9 cellular contexts compared by ENCODE assay signal in the genomic region with DNA sequence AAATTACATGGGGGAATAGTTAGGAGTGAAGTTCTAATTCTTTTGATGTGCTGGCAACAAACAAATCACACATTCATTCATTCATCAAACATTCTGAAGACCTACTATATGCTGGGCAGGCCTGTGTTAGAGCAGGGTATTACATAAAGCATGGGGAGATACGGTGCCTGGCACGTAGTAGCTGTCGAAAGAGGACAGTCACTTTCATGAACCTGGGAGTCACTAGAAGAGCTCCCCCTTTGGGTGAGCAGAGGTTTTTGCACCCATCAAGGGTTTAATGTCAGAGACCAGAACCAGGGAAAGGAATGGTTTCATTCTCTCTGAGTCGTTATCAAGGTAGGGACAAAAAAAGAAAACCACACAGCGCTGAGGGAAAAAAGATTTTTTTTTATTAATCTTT. TPM values are rescaled to one million over a fixed set of nuclear protein-coding genes. Genes with fewer than 3 reads are reported as not detected.
A peak's percentile ranks its signal among the peaks of the same experiment; 100 is the strongest.
DNase-seq lines count a peak whose midpoint lies in the region; ATAC-seq, FAIRE-seq and TF ChIP-seq lines count a peak whose summit lies in the region.
"Had no signal": no experiment of that assay in that cellular context is flagged by ENCODE, and none has a peak within 500 bp of the region (broad histone marks: within the 10 kb centered on the region; RNA-seq: fewer than 3 reads in every experiment).

No MANE protein-coding gene starts in this region.

- no peaks in the 10 kb centered on the region for H3K36me3 ChIP-seq in CD4-positive, CD25-positive, alpha-beta regulatory T cell (ENCODE audit: control insufficient read depth, insufficient read depth, low read length)
- H3K36me3 ChIP-seq in hepatocyte (replicated peaks; ENCODE audit: insufficient read depth, low read depth), result no peaks in the 10 kb centered on the region

- peak overlapping the region; percentile 13 to 81 (median 44) for H3K4me3 Mint-ChIP-seq in CD4-positive, CD25-positive, alpha-beta regulatory T cell

- no peaks in the 10 kb centered on the region for H3K36me3 Mint-ChIP-seq in CD4-positive, CD25-positive, alpha-beta regulatory T cell

- H3K79me2 ChIP-seq in hepatocyte, result no peaks in the 10 kb centered on the region

- H3K27me3 Mint-ChIP-seq in CD4-positive, CD25-positive, alpha-beta regulatory T cell, result peaks cover 46% of the 10 kb centered on the region

- FAIRE-seq in H54 (lab: Jason Lieb, UNC), result no peak
- FAIRE-seq: colon had no signal

- H2AFZ ChIP-seq in hepatocyte, result no peak overlapping the region

- H3K27ac Mint-ChIP-seq in CD4-positive, CD25-positive, alpha-beta regulatory T cell, result no peak overlapping the region

- no peak for ATAC-seq in CD4-positive, CD25-positive, alpha-beta regulatory T cell (ENCODE audit: low read depth in 2 of 2)
- no peak for ATAC-seq in stimulated activated naive CD8-positive, alpha-beta T cell treated with anti-CD3 and anti-CD28 coated beads, Interleukin-15, Interleukin-2, amounts not matched to agents 100 U/mL and 50 U/mL, for 24 hours
- ATAC-seq in HG03354 (IDR thresholded peaks at IDR 0.05; ENCODE audit: poor library complexity, severe bottlenecking, unreplicated experiment) (no peak), GM19463 (IDR thresholded peaks at IDR 0.05; ENCODE audit: unreplicated experiment) (no peak)

- peaks cover 0 to 7% (median 0%) of the 10 kb centered on the region in 7 donors for H3K9me3 Mint-ChIP-seq in CD4-positive, CD25-positive, alpha-beta regulatory T cell

- no peaks in the 10 kb centered on the region for H3K9me2 ChIP-seq in hepatocyte (replicated peaks; ENCODE audit: insufficient read depth)

- no peak overlapping the region for H3K4me3 ChIP-seq in CD4-positive, CD25-positive, alpha-beta regulatory T cell (ENCODE audit: low read depth, low read length)
- H3K4me3 ChIP-seq in hepatocyte, result no peak overlapping the region

- H3K27me3 ChIP-seq in CD4-positive, CD25-positive, alpha-beta regulatory T cell (ENCODE audit: control insufficient read depth, insufficient read depth, low read length), result peaks cover 17% of the 10 kb centered on the region
- peaks cover 89% of the 10 kb centered on the region for H3K27me3 ChIP-seq in hepatocyte

- H3K4me2 ChIP-seq in hepatocyte, result no peak overlapping the region

- H3K4me1 Mint-ChIP-seq in CD4-positive, CD25-positive, alpha-beta regulatory T cell, result peaks cover 6 to 30% (median 10%) of the 10 kb centered on the region in 4 donors

- TF ChIP-seq POLR2A in H54 (IDR thresholded peaks at IDR 0.05; ENCODE audit: low read depth, low read length), result no peak

- TF ChIP-seq CTCF in hepatocyte (IDR thresholded peaks at IDR 0.05; ENCODE audit: poor library complexity), result peak; percentile 32

- no peaks in the 10 kb centered on the region for H4K20me1 ChIP-seq in hepatocyte (ENCODE audit: insufficient read depth, poor library complexity, severe bottlenecking)

- no peak overlapping the region for H3K27ac ChIP-seq in CD4-positive, CD25-positive, alpha-beta regulatory T cell (ENCODE audit: insufficient read depth, low read length, poor library complexity, severe bottlenecking)
- no peak overlapping the region for H3K27ac ChIP-seq in hepatocyte

- H3K9me3 ChIP-seq in CD4-positive, CD25-positive, alpha-beta regulatory T cell (ENCODE audit: control insufficient read depth in 2 of 2, low read length in 2 of 2), result no peaks in the 10 kb centered on the region
- H3K9me3 ChIP-seq in hepatocyte (ENCODE audit: low read depth), result no peaks in the 10 kb centered on the region

- no peak for DNase-seq in CD4-positive, CD25-positive, alpha-beta regulatory T cell
- DNase-seq in H54 (ENCODE audit: insufficient read length, low spot score) (peak; percentile 57), RPMI7951 (ENCODE audit: low read depth) (peak; percentile 22), hepatocyte (ENCODE audit: low spot score) (no peak), hypothalamus (lab: John Stamatoyannopoulos, UW) (no peak)
- DNase-seq in stimulated activated naive CD8-positive, alpha-beta T cell treated with anti-CD3 and anti-CD28 coated beads, Interleukin-15, Interleukin-2, amounts not matched to agents 100 U/mL and 50 U/mL, for 24 hours, result no peak

- 23% methylated on average over 5 of the region's 5 CpGs for WGBS in hepatocyte (ENCODE audit: low lambda C conversion rate, missing lambda C conversion rate)

- H3K4me1 ChIP-seq in CD4-positive, CD25-positive, alpha-beta regulatory T cell (ENCODE audit: control insufficient read depth, insufficient read depth, low read length, poor library complexity, severe bottlenecking), result peaks cover 23% of the 10 kb centered on the region
- H3K4me1 ChIP-seq in hepatocyte (ENCODE audit: insufficient read depth), result peaks cover 9% of the 10 kb centered on the region

RNA-seq across cellular contexts. Expression of gene LHX5, which starts 10.0 kb away (rescaled TPM):
- total RNA-seq in CD4-positive, CD25-positive, alpha-beta regulatory T cell, result not detected
- polyA plus RNA-seq in CD4-positive, CD25-positive, alpha-beta regulatory T cell, result not detected
- 0.12 TPM in 1 of 2 replicates, not detected in the other for total RNA-seq in RPMI7951 (2014; rRNA removed; shearing (Covaris generic))
- total RNA-seq in hepatocyte, result 0.04 and 0.10 TPM in 2 replicates
- polyA plus RNA-seq in hepatocyte, result 0.06 TPM in 1 of 2 replicates, not detected in the other

RNA-seq across cellular contexts. Expression of gene SDSL, which starts 39.5 kb away (rescaled TPM):
- not detected for total RNA-seq in CD4-positive, CD25-positive, alpha-beta regulatory T cell
- polyA plus RNA-seq in CD4-positive, CD25-positive, alpha-beta regulatory T cell, result 1 to 10 TPM in 1 of 4 donors, not detected in 3; 1.8 TPM
- 5.5 and 5.6 TPM in 2 replicates for total RNA-seq in RPMI7951 (2014; rRNA removed; shearing (Covaris generic))
- 10.3 and 13.8 TPM in 2 replicates for total RNA-seq in hepatocyte
- 24.7 and 26.7 TPM in 2 replicates for polyA plus RNA-seq in hepatocyte

RNA-seq across cellular contexts. Expression of gene SDS, which starts 58.0 kb away (rescaled TPM):
- not detected for total RNA-seq in CD4-positive, CD25-positive, alpha-beta regulatory T cell
- polyA plus RNA-seq in CD4-positive, CD25-positive, alpha-beta regulatory T cell, result not detected
- not detected in 2 replicates for total RNA-seq in RPMI7951 (2014; rRNA removed; shearing (Covaris generic))
- total RNA-seq in hepatocyte, result 0.43 and 1.3 TPM in 2 replicates
- 0.39 and 1.1 TPM in 2 replicates for polyA plus RNA-seq in hepatocyte

Comparison
In these comparisons a context has a peak if more than half of its experiments do, and no peak if none do; other contexts are left out.
1. DNase-seq: peak in H54 (single experiment) and RPMI7951 (single experiment); none in CD4-positive, CD25-positive, alpha-beta regulatory T cell (0 of 3), hepatocyte (single experiment), stimulated activated naive CD8-positive, alpha-beta T cell treated with anti-CD3 and anti-CD28 coated beads, Interleukin-15, Interleukin-2, amounts not matched to agents 100 U/mL and 50 U/mL, for 24 hours (single experiment) and hypothalamus (0 of 51).